19 cellular contexts compared by ENCODE assay signal in the genomic region with DNA sequence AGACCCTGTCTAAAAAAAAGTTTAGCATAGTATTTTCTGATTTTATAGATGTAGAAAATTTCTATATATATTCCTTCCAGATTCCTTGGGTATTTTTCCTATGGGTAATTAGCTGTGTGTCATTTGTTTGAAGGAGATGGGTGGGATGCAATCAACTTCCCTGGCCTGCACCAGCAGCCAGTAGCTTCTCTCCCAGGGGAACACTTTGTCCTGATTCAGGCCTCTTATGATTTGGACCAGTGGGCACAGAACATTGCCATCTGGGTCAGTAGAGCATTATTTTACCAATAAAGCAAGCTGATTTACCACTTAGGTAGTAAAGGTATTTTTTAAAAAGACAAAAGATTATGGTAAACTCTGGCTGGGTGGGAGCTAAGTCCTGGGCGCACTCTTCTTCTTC. TPM values are rescaled to one million over a fixed set of nuclear protein-coding genes. Genes with fewer than 3 reads are reported as not detected.
DNase-seq lines count a peak whose midpoint lies in the region; ATAC-seq and TF ChIP-seq lines count a peak whose summit lies in the region.
"Had no signal": no experiment of that assay in that cellular context is flagged by ENCODE, and none has a peak within 500 bp of the region (broad histone marks: within the 10 kb centered on the region; RNA-seq: fewer than 3 reads in every experiment).

No MANE protein-coding gene starts in this region.

- H3K27me3 ChIP-seq in GM23338 (ENCODE audit: insufficient read depth): no peaks in the 10 kb centered on the region
- H3K27me3 ChIP-seq in effector memory CD4-positive, alpha-beta T cell (replicated peaks; ENCODE audit: control insufficient read depth, insufficient read depth, low read length, poor library complexity, severe bottlenecking): no peaks in the 10 kb centered on the region
- H3K27me3 ChIP-seq: BLaER1 treated with 17β-estradiol and CSF1 and Interleukin-3, amounts not matched to agents 10 nM and 100 nM had no signal

- H2AFZ ChIP-seq in GM23338: no peak overlapping the region

- H3K4me3 ChIP-seq in GM23338: no peak overlapping the region
- H3K4me3 ChIP-seq in effector memory CD4-positive, alpha-beta T cell (ENCODE audit: insufficient read depth, low read depth, low read length, poor library complexity, severe bottlenecking): no peak overlapping the region
- H3K4me3 ChIP-seq: BLaER1 treated with 17β-estradiol and CSF1 and Interleukin-3, amounts not matched to agents 10 nM and 100 nM; GM12878; HAP-1 had no signal

- H3K36me3 ChIP-seq in GM23338 (ENCODE audit: insufficient read depth): no peaks in the 10 kb centered on the region; the same call in 1 of the 2 replicates
- peaks cover 2% of the 10 kb centered on the region for H3K36me3 ChIP-seq in effector memory CD4-positive, alpha-beta T cell (ENCODE audit: control insufficient read depth, insufficient read depth, low read length)

- no peaks in the 10 kb centered on the region for H3K27me3 Mint-ChIP-seq in activated T-cell treated with anti-CD3 and anti-CD28 coated beads, Interleukin-2, amount 50 U/mL, for 24 hours
- H3K27me3 Mint-ChIP-seq in activated T-cell treated with anti-CD3 and anti-CD28 coated beads, Interleukin-2, amount 50 U/mL, for 4 hours (ENCODE audit: low read depth): no peaks in the 10 kb centered on the region
- no peaks in the 10 kb centered on the region for H3K27me3 Mint-ChIP-seq in activated T-helper 2 cell treated with anti-CD3 and anti-CD28 coated beads, Interferon-gamma antibody, Interleukin-2, Interleukin-4, amounts not matched to agents 10 μg/mL and 5 μg/mL and 100 μg/mL, durations not matched to agents 14 hours and 24 hours and 36 hours (ENCODE audit: low read depth)
- H3K27me3 Mint-ChIP-seq in natural killer cell treated with Interleukin-12 subunit alpha and Interleukin-12 subunit beta and Interleukin-15 and Interleukin-18, amount 100 ng/mL, for 72 hours: no peaks in the 10 kb centered on the region
- H3K27me3 Mint-ChIP-seq in GM23338 (ENCODE audit: insufficient read depth, low read depth, poor library complexity): peaks cover 3% of the 10 kb centered on the region
- H3K27me3 Mint-ChIP-seq: B cell; CD8-positive, alpha-beta memory T cell had no signal

- no peaks in the 10 kb centered on the region for H3K9me3 Mint-ChIP-seq in activated T-cell treated with anti-CD3 and anti-CD28 coated beads, Interleukin-2, amount 50 U/mL, for 24 hours
- H3K9me3 Mint-ChIP-seq in activated T-cell treated with anti-CD3 and anti-CD28 coated beads, Interleukin-2, amount 50 U/mL, for 4 hours: no peaks in the 10 kb centered on the region
- H3K9me3 Mint-ChIP-seq in activated T-helper 2 cell treated with anti-CD3 and anti-CD28 coated beads, Interferon-gamma antibody, Interleukin-2, Interleukin-4, amounts not matched to agents 10 μg/mL and 5 μg/mL and 100 μg/mL, durations not matched to agents 14 hours and 24 hours and 36 hours: no peaks in the 10 kb centered on the region
- H3K9me3 Mint-ChIP-seq in natural killer cell treated with Interleukin-12 subunit alpha and Interleukin-12 subunit beta and Interleukin-15 and Interleukin-18, amount 100 ng/mL, for 72 hours: no peaks in the 10 kb centered on the region
- no peaks in the 10 kb centered on the region for H3K9me3 Mint-ChIP-seq in GM23338
- H3K9me3 Mint-ChIP-seq: CD8-positive, alpha-beta memory T cell had no signal

- intact Hi-C loops in activated T-helper 2 cell treated with anti-CD3 and anti-CD28 coated beads, Interferon-gamma antibody, Interleukin-2, Interleukin-4, amounts not matched to agents 10 μg/mL and 5 μg/mL and 100 μg/mL, durations not matched to agents 14 hours and 24 hours and 36 hours (cut with micrococcal nuclease): no loop called here

- H4K20me1 ChIP-seq in GM23338 (replicated peaks; ENCODE audit: insufficient read depth): no peaks in the 10 kb centered on the region

- no peak for ATAC-seq in activated T-cell treated with anti-CD3 and anti-CD28 coated beads, Interleukin-2, amount 50 U/mL, for 4 hours
- no peak for ATAC-seq in natural killer cell treated with Interleukin-12 subunit alpha and Interleukin-12 subunit beta and Interleukin-15 and Interleukin-18, amount 100 ng/mL, for 72 hours
- ATAC-seq in GM23338: no peak
- ATAC-seq: GM12878, HepG2 had no signal

- no peak for TF ChIP-seq CTCF in GM23338 (conservative IDR thresholded peaks at IDR 0.05; ENCODE audit: low read depth in 2 of 2)

- H3K9me2 ChIP-seq in GM23338 (ENCODE audit: insufficient read depth): no peaks in the 10 kb centered on the region

- no peaks in the 10 kb centered on the region for H3K79me2 ChIP-seq in GM23338 (replicated peaks; ENCODE audit: insufficient read depth)

- no peaks in the 10 kb centered on the region for H3K4me1 ChIP-seq in GM23338 (ENCODE audit: insufficient read depth)
- H3K4me1 ChIP-seq in effector memory CD4-positive, alpha-beta T cell (ENCODE audit: control insufficient read depth, insufficient read depth, low read length, poor library complexity, severe bottlenecking): no peaks in the 10 kb centered on the region
- H3K4me1 ChIP-seq: HAP-1 had no signal

- H3K27ac ChIP-seq in GM23338 (ENCODE audit: low read depth): no peak overlapping the region
- no peak overlapping the region for H3K27ac ChIP-seq in effector memory CD4-positive, alpha-beta T cell (ENCODE audit: insufficient read depth, low read length, poor library complexity, severe bottlenecking)
- H3K27ac ChIP-seq: BLaER1 treated with 17β-estradiol and CSF1 and Interleukin-3, amounts not matched to agents 10 nM and 100 nM had no signal

- H3K4me1 Mint-ChIP-seq in activated T-cell treated with anti-CD3 and anti-CD28 coated beads, Interleukin-2, amount 50 U/mL, for 24 hours (ENCODE audit: low read depth): peaks cover 34% of the 10 kb centered on the region
- peaks cover 31% of the 10 kb centered on the region for H3K4me1 Mint-ChIP-seq in activated T-cell treated with anti-CD3 and anti-CD28 coated beads, Interleukin-2, amount 50 U/mL, for 4 hours (ENCODE audit: low read depth)
- peaks cover 41% of the 10 kb centered on the region for H3K4me1 Mint-ChIP-seq in activated T-helper 2 cell treated with anti-CD3 and anti-CD28 coated beads, Interferon-gamma antibody, Interleukin-2, Interleukin-4, amounts not matched to agents 10 μg/mL and 5 μg/mL and 100 μg/mL, durations not matched to agents 14 hours and 24 hours and 36 hours (ENCODE audit: low read depth)
- peaks cover 28 to 35% of the 10 kb centered on the region in 2 donors for H3K4me1 Mint-ChIP-seq in natural killer cell treated with Interleukin-12 subunit alpha and Interleukin-12 subunit beta and Interleukin-15 and Interleukin-18, amount 100 ng/mL, for 72 hours (ENCODE audit: low read depth in 2 of 2)
- no peaks in the 10 kb centered on the region for H3K4me1 Mint-ChIP-seq in GM23338

- DNase-seq in activated T-cell treated with anti-CD3 and anti-CD28 coated beads, Interleukin-2, amount 50 U/mL, for 24 hours: no peak
- DNase-seq in activated T-cell treated with anti-CD3 and anti-CD28 coated beads, Interleukin-2, amount 50 U/mL, for 4 hours: no peak
- DNase-seq in NCI-H524 treated with DMSO at 0.1 percent for 48 hours (lab: John Stamatoyannopoulos, UW): peak; percentile 14
- DNase-seq in activated T-helper 2 cell treated with anti-CD3 and anti-CD28 coated beads, Interferon-gamma antibody, Interleukin-2, Interleukin-4, amounts not matched to agents 10 μg/mL and 5 μg/mL and 100 μg/mL, durations not matched to agents 14 hours and 24 hours and 36 hours (ENCODE audit: low spot score): no peak
- DNase-seq in natural killer cell treated with Interleukin-12 subunit alpha and Interleukin-12 subunit beta and Interleukin-15 and Interleukin-18, amount 100 ng/mL, for 72 hours (ENCODE audit: low spot score): no peak
- DNase-seq in NCI-H2029 (lab: John Stamatoyannopoulos, UW): no peak
- DNase-seq in GM23338 (ENCODE audit: low spot score): no peak
- no peak for DNase-seq in effector memory CD4-positive, alpha-beta T cell
- DNase-seq: CD8-positive, alpha-beta memory T cell; COR-L47; DMS 273 treated with DMSO at 0.1 percent for 48 hours; DMS53; DND-41; EL had no signal

- H3K9me3 ChIP-seq in effector memory CD4-positive, alpha-beta T cell (ENCODE audit: control insufficient read depth, low read length): no peaks in the 10 kb centered on the region
- H3K9me3 ChIP-seq: HAP-1 had no signal

- no peak overlapping the region for H3K4me3 Mint-ChIP-seq in activated T-cell treated with anti-CD3 and anti-CD28 coated beads, Interleukin-2, amount 50 U/mL, for 24 hours
- no peak overlapping the region for H3K4me3 Mint-ChIP-seq in activated T-cell treated with anti-CD3 and anti-CD28 coated beads, Interleukin-2, amount 50 U/mL, for 4 hours
- no peak overlapping the region for H3K4me3 Mint-ChIP-seq in activated T-helper 2 cell treated with anti-CD3 and anti-CD28 coated beads, Interferon-gamma antibody, Interleukin-2, Interleukin-4, amounts not matched to agents 10 μg/mL and 5 μg/mL and 100 μg/mL, durations not matched to agents 14 hours and 24 hours and 36 hours (ENCODE audit: low read depth)
- H3K4me3 Mint-ChIP-seq in natural killer cell treated with Interleukin-12 subunit alpha and Interleukin-12 subunit beta and Interleukin-15 and Interleukin-18, amount 100 ng/mL, for 72 hours: no peak overlapping the region
- H3K4me3 Mint-ChIP-seq in GM23338: no peak overlapping the region
- H3K4me3 Mint-ChIP-seq: B cell; CD8-positive, alpha-beta memory T cell had no signal

- H3K36me3 Mint-ChIP-seq in activated T-cell treated with anti-CD3 and anti-CD28 coated beads, Interleukin-2, amount 50 U/mL, for 24 hours (ENCODE audit: low read depth): peaks cover 76% of the 10 kb centered on the region
- H3K36me3 Mint-ChIP-seq in activated T-cell treated with anti-CD3 and anti-CD28 coated beads, Interleukin-2, amount 50 U/mL, for 4 hours (ENCODE audit: insufficient read depth): peaks cover 30% of the 10 kb centered on the region
- peaks cover 78% of the 10 kb centered on the region for H3K36me3 Mint-ChIP-seq in activated T-helper 2 cell treated with anti-CD3 and anti-CD28 coated beads, Interferon-gamma antibody, Interleukin-2, Interleukin-4, amounts not matched to agents 10 μg/mL and 5 μg/mL and 100 μg/mL, durations not matched to agents 14 hours and 24 hours and 36 hours (ENCODE audit: low read depth)
- H3K36me3 Mint-ChIP-seq in natural killer cell treated with Interleukin-12 subunit alpha and Interleukin-12 subunit beta and Interleukin-15 and Interleukin-18, amount 100 ng/mL, for 72 hours: peaks cover 8% of the 10 kb centered on the region
- H3K36me3 Mint-ChIP-seq in GM23338 (ENCODE audit: low read depth): peaks cover 18% of the 10 kb centered on the region

- H3K27ac Mint-ChIP-seq in activated T-cell treated with anti-CD3 and anti-CD28 coated beads, Interleukin-2, amount 50 U/mL, for 24 hours: peak overlapping the region; percentile 61
- peak overlapping the region; percentile 59 for H3K27ac Mint-ChIP-seq in activated T-helper 2 cell treated with anti-CD3 and anti-CD28 coated beads, Interferon-gamma antibody, Interleukin-2, Interleukin-4, amounts not matched to agents 10 μg/mL and 5 μg/mL and 100 μg/mL, durations not matched to agents 14 hours and 24 hours and 36 hours
- peak overlapping the region; percentile 97 for H3K27ac Mint-ChIP-seq in natural killer cell treated with Interleukin-12 subunit alpha and Interleukin-12 subunit beta and Interleukin-15 and Interleukin-18, amount 100 ng/mL, for 72 hours
- H3K27ac Mint-ChIP-seq in GM23338: no peak overlapping the region; the same call in 1 of the 2 replicates
- H3K27ac Mint-ChIP-seq: B cell had no signal

- H3F3A ChIP-seq in GM23338 (replicated peaks; ENCODE audit: low read depth): no peaks in the 10 kb centered on the region

- no peak overlapping the region for H3K4me2 ChIP-seq in GM23338
- H3K4me2 ChIP-seq: BLaER1 treated with 17β-estradiol and CSF1 and Interleukin-3, amounts not matched to agents 10 nM and 100 nM had no signal

RNA-seq across cellular contexts. Expression of a gene that starts 26.9 kb away (rescaled TPM):
- 10 to 100 TPM; 64.2 to 66.2 (median 66.1) TPM for total RNA-seq in activated T-cell treated with anti-CD3 and anti-CD28 coated beads, Interleukin-2, amount 50 U/mL, for 4 hours
- 137 and 146 TPM in 2 replicates for total RNA-seq in activated T-helper 2 cell treated with anti-CD3 and anti-CD28 coated beads, Interferon-gamma antibody, Interleukin-2, Interleukin-4, amounts not matched to agents 10 μg/mL and 5 μg/mL and 100 μg/mL, durations not matched to agents 14 hours and 24 hours and 36 hours
- total RNA-seq in natural killer cell treated with Interleukin-12 subunit alpha and Interleukin-12 subunit beta and Interleukin-15 and Interleukin-18, amount 100 ng/mL, for 72 hours: 10 to 100 TPM; 51.3 to 78.0 TPM
- total RNA-seq in GM23338 (2014; rRNA removed; shearing (Covaris generic)): 56.7 and 106 TPM in 2 replicates
- polyA plus RNA-seq in GM23338 (2016; fragmentation: Nextera tagmentation; extraction: Ambion mirVana): 91.3 and 98.2 TPM in 2 replicates
